Comparison of ENCODE assay signal across 10 cellular contexts in genomic region chr6:15876406-15876805, GRCh38.
DNase-seq lines count a peak whose midpoint lies in the region; ATAC-seq, FAIRE-seq and TF ChIP-seq lines count a peak whose summit lies in the region.
"Had no signal": no experiment of that assay in that cellular context is flagged by ENCODE, and none has a peak within 500 bp of the region (broad histone marks: within the 10 kb centered on the region; RNA-seq: fewer than 3 reads in every experiment).

No MANE protein-coding gene starts in this region.

- no peak overlapping the region for H3K27ac Mint-ChIP-seq in CD4-positive, alpha-beta memory T cell

- CTCF ChIA-PET in GM12878 (lab: Yijun Ruan, JAX) = interaction anchor here (0.6 to 3.0 kb wide), 6 partner anchors 12 to 533 kb away, joined by 3 to 15 read pairs (median 4); no protein-coding TSS in a partner anchor
- CTCF ChIA-PET in CD4-positive, alpha-beta memory T cell (lab: Charles Lee; ENCODE audit: partially characterized antibody) = interaction anchor here (1.4 kb wide), 1 partner anchor 25 kb away, joined by 3 read pairs; no protein-coding TSS in a partner anchor

- H3K27me3 Mint-ChIP-seq in CD4-positive, alpha-beta memory T cell = peaks cover 8 to 9% of the 10 kb centered on the region in 2 donors

- intact Hi-C loops in GM12878 (cut with micrococcal nuclease; ENCODE audit: unreplicated experiment) = loop anchor here (5.0 kb wide), 2 partner anchors 99 to 184 kb away; no protein-coding TSS in a partner anchor
- intact Hi-C loops in CD4-positive, alpha-beta memory T cell (cut with micrococcal nuclease) = no loop called here

- no peak for TF ChIP-seq POLR2A in GM12878 (IDR thresholded peaks at IDR 0.05; ENCODE audit: low read depth, low read length)

- TF ChIP-seq CTCF in GM12878 (IDR thresholded peaks at IDR 0.05 in 2 of 3, conservative IDR thresholded peaks at IDR 0.05 in 1 of 3; ENCODE audit: control insufficient read depth in 2 of 3, extremely low read depth in 1 of 3, insufficient read depth in 1 of 3, low read depth in 3 of 3, low read length in 3 of 3) = no peak

- peaks cover 0 to 2% (median 0%) of the 10 kb centered on the region in 8 donors for H3K9me3 Mint-ChIP-seq in CD4-positive, alpha-beta memory T cell
- H3K9me3 Mint-ChIP-seq: neural crest cell had no signal

- peak; percentile 35 for FAIRE-seq in GM12878 (lab: Jason Lieb, UNC)
- FAIRE-seq: TTC549 had no signal

- BruUV-seq in GM12878 (replicated peaks; lab: Mats Ljungman, UMichigan) = no TSS peak

- peak; percentile 43 for ATAC-seq in GM19397 (IDR thresholded peaks at IDR 0.05; ENCODE audit: unreplicated experiment)
- ATAC-seq in HG03159 (IDR thresholded peaks at IDR 0.05; ENCODE audit: unreplicated experiment) = peak; percentile 63
- peak; percentile 77 for ATAC-seq in GM12878

- no peak overlapping the region for H3K4me3 ChIP-seq in GM12878
- H3K4me3 ChIP-seq in CD4-positive, alpha-beta memory T cell (ENCODE audit: low read length in 2 of 2) = no peak overlapping the region

- WGBS in GM12878 (ENCODE audit: insufficient coverage, insufficient replicate concordance, low lambda C conversion rate, missing lambda C conversion rate) = 0% methylated on average over 3 of the region's 3 CpGs

- 0 out of 2 replicates have a peak, but pooled peaks have one; percentile 3 for TF ChIP-seq RAD21 in GM12878 (IDR thresholded peaks at IDR 0.05; ENCODE audit: insufficient read depth, low read depth, low read length)

- no peak overlapping the region for H3K9ac ChIP-seq in GM12878 (ENCODE audit: control insufficient read depth, insufficient read depth, low read length)

- H3K4me3 Mint-ChIP-seq in CD4-positive, alpha-beta memory T cell = no peak overlapping the region
- H3K4me3 Mint-ChIP-seq: neural crest cell had no signal

- no peaks in the 10 kb centered on the region; the same call in 1 of the 3 replicates for H3K9me3 ChIP-seq in GM12878 (replicated peaks; ENCODE audit: control insufficient read depth, insufficient read depth, low read length)
- H3K9me3 ChIP-seq in CD4-positive, alpha-beta memory T cell (ENCODE audit: control insufficient read depth in 1 of 2, low read length in 2 of 2) = no peaks in the 10 kb centered on the region

- in situ Hi-C loops in GM12878 (cut with MboI) = no loop called here

- peaks cover 10 to 22% (median 13%) of the 10 kb centered on the region in 4 donors for H3K4me1 Mint-ChIP-seq in CD4-positive, alpha-beta memory T cell

- no peaks in the 10 kb centered on the region for H4K20me1 ChIP-seq in GM12878 (ENCODE audit: control insufficient read depth, insufficient read depth)

- H2AFZ ChIP-seq in GM12878 (ENCODE audit: control insufficient read depth, low read depth, low read length) = no peak overlapping the region

- peak; percentile 84 to 92 for TF ChIP-seq EP300 in GM12878 (IDR thresholded peaks at IDR 0.05; ENCODE audit: borderline replicate concordance in 1 of 2, control insufficient read depth in 1 of 2, low read depth in 2 of 2, low read length in 2 of 2)

- peaks cover 18% of the 10 kb centered on the region for H3K4me1 ChIP-seq in GM12878 (ENCODE audit: control insufficient read depth, insufficient read depth, low read length)
- peaks cover 14% of the 10 kb centered on the region for H3K4me1 ChIP-seq in CD4-positive, alpha-beta memory T cell (ENCODE audit: insufficient read depth, low read length)

- H3K27ac ChIP-seq in GM12878 (ENCODE audit: control insufficient read depth, insufficient read depth) = no peak overlapping the region
- no peak overlapping the region for H3K27ac ChIP-seq in CD4-positive, alpha-beta memory T cell (ENCODE audit: low read depth, low read length)

- peaks cover 0 to 1% of the 10 kb centered on the region in 2 donors for H3K36me3 Mint-ChIP-seq in CD4-positive, alpha-beta memory T cell

- H3K27me3 ChIP-seq in GM12878 (replicated peaks in 1 of 2; ENCODE audit: control insufficient read depth in 2 of 2, insufficient read depth in 2 of 2, low read length in 1 of 2) = no peaks in the 10 kb centered on the region
- H3K27me3 ChIP-seq in CD4-positive, alpha-beta memory T cell (ENCODE audit: insufficient read depth, low read length) = no peaks in the 10 kb centered on the region

- 0 out of 2 replicates have a peak overlapping the region, but pooled peaks have one; percentile 15 for H3K4me2 ChIP-seq in GM12878 (ENCODE audit: control insufficient read depth, insufficient read depth)

- DNase-seq in EL (peak; percentile 77), GM12878 (ENCODE audit: low read depth, low spot score) (peak; percentile 78), HuH-7 (ENCODE audit: low spot score) (no peak), AML-193 (lab: John Stamatoyannopoulos, UW) (no peak)
- DNase-seq in CD4-positive, alpha-beta memory T cell = no peak
- DNase-seq in effector CD8-positive, alpha-beta T cell (lab: John Stamatoyannopoulos, UW) = no peak

- no peaks in the 10 kb centered on the region for H3K36me3 ChIP-seq in GM12878 (ENCODE audit: control insufficient read depth in 2 of 2, insufficient read depth in 2 of 2, low read length in 1 of 2)
- H3K36me3 ChIP-seq in CD4-positive, alpha-beta memory T cell (ENCODE audit: insufficient read depth, low read length) = no peaks in the 10 kb centered on the region

- POLR2A ChIA-PET in GM12878 (lab: Charles Lee) = interaction anchor here (0.5 to 2.1 kb wide), 8 partner anchors 12 to 325 kb away, joined by 3 to 8 read pairs (median 4); no protein-coding TSS in a partner anchor
- POLR2A ChIA-PET in CD4-positive, alpha-beta memory T cell (lab: Charles Lee; ENCODE audit: partially characterized antibody) = no interaction called here

- RAD21 ChIA-PET in GM12878 (lab: Charles Lee; ENCODE audit: unreplicated experiment) = interaction anchor here (0.8 to 6.2 kb wide), 20 partner anchors 8 to 291 kb away, joined by 3 to 134 read pairs (median 5); partner anchors contain the start of gene MYLIP

- no peaks in the 10 kb centered on the region for H3K79me2 ChIP-seq in GM12878 (ENCODE audit: control insufficient read depth, insufficient read depth, low read length)

- SMC1A ChIA-PET in GM12878 (lab: Charles Lee; ENCODE audit: uncharacterized antibody, unreplicated experiment) = interaction anchor here (0.8 to 9.2 kb wide), 14 partner anchors 11 to 287 kb away, joined by 3 to 183 read pairs (median 4); no protein-coding TSS in a partner anchor

TF ChIP-seq in GM12878, 131 proteins besides CTCF, POLR2A, EP300 and RAD21 (continues in another document):
- TF ChIP-seq CREB1 (IDR thresholded peaks at IDR 0.05; ENCODE audit: low read depth) (peak; percentile 56; the same call in 1 of the 2 replicates), IKZF1 (conservative IDR thresholded peaks at IDR 0.05) (peak; percentile 75), CBFB (IDR thresholded peaks at IDR 0.05; ENCODE audit: low read depth) (no peak), KDM1A (IDR thresholded peaks at IDR 0.05; ENCODE audit: borderline replicate concordance) (no peak), ATF2 (IDR thresholded peaks at IDR 0.05; ENCODE audit: low read length) (peak; percentile 81), IRF4 (IDR thresholded peaks at IDR 0.05; ENCODE audit: low read depth, low read length) (peak; percentile 96), ZNF274 (IDR thresholded peaks at IDR 0.05; ENCODE audit: insufficient read depth, insufficient read length) (no peak), RCOR1 (conservative IDR thresholded peaks at IDR 0.05; ENCODE audit: low read depth, low read length) (no peak), MEF2A (IDR thresholded peaks at IDR 0.05; ENCODE audit: insufficient read depth, low read depth, low read length) (peak; percentile 68), JUNB (IDR thresholded peaks at IDR 0.05) (peak; percentile 98), BCL3 (IDR thresholded peaks at IDR 0.05; ENCODE audit: borderline replicate concordance, insufficient read depth, low read depth, low read length, poor library complexity, severe bottlenecking) (no peak), TBL1XR1 (IDR thresholded peaks at IDR 0.05; ENCODE audit: low read depth, low read length) (no peak), PAX8 (IDR thresholded peaks at IDR 0.05) (no peak), MEF2B (IDR thresholded peaks at IDR 0.05; ENCODE audit: partially characterized antibody, poor library complexity, severe bottlenecking) (peak; percentile 68), CHD1 (IDR thresholded peaks at IDR 0.05; ENCODE audit: low read depth, low read length) (no peak), CHD4 (IDR thresholded peaks at IDR 0.05) (no peak), NRF1 (conservative IDR thresholded peaks at IDR 0.05; ENCODE audit: low read depth, low read length) (no peak), JUND (IDR thresholded peaks at IDR 0.05; ENCODE audit: low read depth, low read length) (peak; percentile 86), DPF2 (IDR thresholded peaks at IDR 0.05) (peak; percentile 96), SREBF1 (IDR thresholded peaks at IDR 0.05; ENCODE audit: low read length) (0 out of 2 replicates have a peak, but pooled peaks have one; percentile 28), MTA3 (IDR thresholded peaks at IDR 0.05; ENCODE audit: borderline replicate concordance, low read length) (0 out of 2 replicates have a peak, but pooled peaks have one; percentile 30)

Comparison
In these comparisons a context has a peak if more than half of its experiments do, and no peak if none do; other contexts are left out.
1. DNase-seq: peak in EL (single experiment) and GM12878 (single experiment); none in CD4-positive, alpha-beta memory T cell (0 of 5), HuH-7 (single experiment), effector CD8-positive, alpha-beta T cell (single experiment) and AML-193 (0 of 2).
2. Peak in every context shown above with its lines, with median percentiles within 50 percentile points of each other: ATAC-seq.